In genomic region chr11:35165416-35166368, GRCh38 we compare ENCODE assay signal across 8 cellular contexts. TPM values are rescaled to one million over a fixed set of nuclear protein-coding genes. Genes with fewer than 3 reads are reported as not detected.
DNase-seq lines count a peak whose midpoint lies in the region; ATAC-seq and TF ChIP-seq lines count a peak whose summit lies in the region.

No MANE protein-coding gene starts in this region.

- no peaks in the 10 kb centered on the region for H3K9me3 ChIP-seq in lower lobe of right lung

- TF ChIP-seq CTCF in lower lobe of right lung (IDR thresholded peaks at IDR 0.05), result no peak

- no peaks in the 10 kb centered on the region for H3K9me3 Mint-ChIP-seq in activated naive CD4-positive, alpha-beta T cell treated with anti-CD3 and anti-CD28 coated beads, Interleukin-2, amount 50 U/mL, for 24 hours
- no peaks in the 10 kb centered on the region for H3K9me3 Mint-ChIP-seq in stimulated activated effector memory CD8-positive, alpha-beta T cell treated with anti-CD3 and anti-CD28 coated beads, Interleukin-12 subunit alpha, Interleukin-12 subunit beta, amount 100 ng/mL, for 72 hours

- no peaks in the 10 kb centered on the region for H3K27me3 Mint-ChIP-seq in activated naive CD4-positive, alpha-beta T cell treated with anti-CD3 and anti-CD28 coated beads, Interleukin-2, amount 50 U/mL, for 24 hours

- DNase-seq in SK-MEL-5 (ENCODE audit: low read depth, low spot score) (peak; percentile 81), lower lobe of right lung (no peak), posterior vena cava (ENCODE audit: low spot score) (no peak), NCI-H345 (lab: John Stamatoyannopoulos, UW) (no peak)
- DNase-seq in stimulated activated effector memory CD8-positive, alpha-beta T cell treated with anti-CD3 and anti-CD28 coated beads, Interleukin-12 subunit alpha, Interleukin-12 subunit beta, amount 100 ng/mL, for 72 hours (ENCODE audit: low spot score in 2 of 2), result peak; percentile 67 to 91

- H3K4me1 ChIP-seq in lower lobe of right lung, result peaks cover 91% of the 10 kb centered on the region

- intact Hi-C loops in lower lobe of right lung (cut with DNase I), result no loop called here
- intact Hi-C loops in posterior vena cava (cut with DNase I), result no loop called here

- peaks cover 100% of the 10 kb centered on the region for H3K4me1 Mint-ChIP-seq in activated naive CD4-positive, alpha-beta T cell treated with anti-CD3 and anti-CD28 coated beads, Interleukin-2, amount 50 U/mL, for 24 hours
- H3K4me1 Mint-ChIP-seq in stimulated activated effector memory CD8-positive, alpha-beta T cell treated with anti-CD3 and anti-CD28 coated beads, Interleukin-12 subunit alpha, Interleukin-12 subunit beta, amount 100 ng/mL, for 72 hours, result peaks cover 98% of the 10 kb centered on the region

- peak; percentile 90 for ATAC-seq in GM18867 (IDR thresholded peaks at IDR 0.05; ENCODE audit: unreplicated experiment)
- ATAC-seq in HG02981 (IDR thresholded peaks at IDR 0.05; ENCODE audit: unreplicated experiment), result peak; percentile 74
- peak; percentile 70 to 71 for ATAC-seq in lower lobe of right lung
- peak; percentile 86 for ATAC-seq in stimulated activated effector memory CD8-positive, alpha-beta T cell treated with anti-CD3 and anti-CD28 coated beads, Interleukin-12 subunit alpha, Interleukin-12 subunit beta, amount 100 ng/mL, for 72 hours

- H3K27me3 ChIP-seq in lower lobe of right lung (ENCODE audit: low read depth), result no peaks in the 10 kb centered on the region

- in situ Hi-C loops in SK-MEL-5 (cut with HindIII; ENCODE audit: low pct_unique_long_range_greater_than_20kb, low sequenced_read_pairs), result no loop called here

- H3K4me3 Mint-ChIP-seq in activated naive CD4-positive, alpha-beta T cell treated with anti-CD3 and anti-CD28 coated beads, Interleukin-2, amount 50 U/mL, for 24 hours, result peak overlapping the region; percentile 83
- peak overlapping the region; percentile 72 for H3K4me3 Mint-ChIP-seq in stimulated activated effector memory CD8-positive, alpha-beta T cell treated with anti-CD3 and anti-CD28 coated beads, Interleukin-12 subunit alpha, Interleukin-12 subunit beta, amount 100 ng/mL, for 72 hours

- peak overlapping the region; percentile 57 for H3K27ac ChIP-seq in lower lobe of right lung

- peaks cover 42% of the 10 kb centered on the region for H3K36me3 Mint-ChIP-seq in activated naive CD4-positive, alpha-beta T cell treated with anti-CD3 and anti-CD28 coated beads, Interleukin-2, amount 50 U/mL, for 24 hours
- H3K36me3 Mint-ChIP-seq in stimulated activated effector memory CD8-positive, alpha-beta T cell treated with anti-CD3 and anti-CD28 coated beads, Interleukin-12 subunit alpha, Interleukin-12 subunit beta, amount 100 ng/mL, for 72 hours, result peaks cover 69% of the 10 kb centered on the region

- no peaks in the 10 kb centered on the region for H3K36me3 ChIP-seq in lower lobe of right lung

- H3K27ac Mint-ChIP-seq in activated naive CD4-positive, alpha-beta T cell treated with anti-CD3 and anti-CD28 coated beads, Interleukin-2, amount 50 U/mL, for 24 hours, result peak overlapping the region; percentile 97
- peak overlapping the region; percentile 98 for H3K27ac Mint-ChIP-seq in stimulated activated effector memory CD8-positive, alpha-beta T cell treated with anti-CD3 and anti-CD28 coated beads, Interleukin-12 subunit alpha, Interleukin-12 subunit beta, amount 100 ng/mL, for 72 hours

- no peak overlapping the region for H3K4me3 ChIP-seq in lower lobe of right lung

RNA-seq across cellular contexts. Expression of gene CD44, which starts 26.7 kb away (rescaled TPM):
- total RNA-seq in SK-MEL-5 (2014; rRNA removed; shearing (Covaris generic)), result 143 and 147 TPM in 2 replicates
- 871 and 897 TPM in 2 replicates for polyA plus RNA-seq in SK-MEL-5 (2015; cell fraction: cytosol; rRNA removed)
- 227 and 250 TPM in 2 replicates for polyA plus RNA-seq in SK-MEL-5 (2015; cell fraction: nucleus; rRNA removed)
- 613 TPM for total RNA-seq in lower lobe of right lung
- 100 to 1,000 TPM; 219 to 562 TPM for total RNA-seq in posterior vena cava

Comparison
In these comparisons a context has a peak if more than half of its experiments do, and no peak if none do; other contexts are left out.
1. DNase-seq: peak in SK-MEL-5 (single experiment) and stimulated activated effector memory CD8-positive, alpha-beta T cell treated with anti-CD3 and anti-CD28 coated beads, Interleukin-12 subunit alpha, Interleukin-12 subunit beta, amount 100 ng/mL, for 72 hours (2 of 2); none in lower lobe of right lung (single experiment), posterior vena cava (single experiment) and NCI-H345 (single experiment).
2. Peak in every context shown above with its lines, with median percentiles within 50 percentile points of each other: ATAC-seq.